ENCODE assay signal across 1 cellular context in the genomic region with DNA sequence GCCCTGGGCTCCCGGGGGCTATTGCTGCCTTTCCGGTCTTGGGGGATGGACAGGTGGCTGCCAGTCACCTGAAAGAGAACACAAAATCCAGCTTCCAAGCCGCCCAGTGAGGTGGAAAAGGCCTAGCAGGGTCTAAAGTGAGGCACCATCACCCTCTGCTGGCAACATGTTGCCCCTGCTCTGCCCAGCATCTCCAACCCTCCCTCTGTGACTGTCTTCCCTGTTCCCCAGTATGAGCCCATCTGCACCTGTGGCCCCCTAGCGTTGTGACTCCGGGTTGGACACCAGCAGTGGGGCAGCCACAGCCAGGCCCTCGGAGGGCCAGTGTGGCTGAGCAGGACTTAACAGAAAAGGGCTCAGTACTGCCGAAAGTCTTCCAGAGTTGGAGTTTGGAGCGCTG.
A peak's percentile ranks its signal among the peaks of the same experiment; 100 is the strongest.
TF ChIP-seq lines count a peak whose summit lies in the region.

No MANE protein-coding gene starts in this region.

TF ChIP-seq in HepG2, 621 proteins besides CTCF, POLR2A, EP300 and RAD21:
- 0 out of 2 replicates have a peak, but pooled peaks have one; percentile 2 for TF ChIP-seq SMC3 (IDR thresholded peaks at IDR 0.05; ENCODE audit: low read length)
- peak; percentile 78 for TF ChIP-seq STAG1 (CRISPR knock-in tag; IDR thresholded peaks at IDR 0.05)
TF ChIP-seq in HepG2: peak in this region for 2; not testable (repeated sequence) for 619.
